Comparison of ENCODE assay signal across 1 cellular context in genomic region chr2:151619337-151619989, GRCh38.
TF ChIP-seq lines count a peak whose summit lies in the region.

No MANE protein-coding gene starts in this region.

TF ChIP-seq in K562, 482 proteins besides CTCF, POLR2A, EP300 and RAD21 (continued from another document and continues in another):
- 0 out of 4 replicates have a peak, but pooled peaks of 1 of the 2 experiments have one; percentile 15 for TF ChIP-seq MNT (conservative IDR thresholded peaks at IDR 0.05)
- no peak for TF ChIP-seq SNAPC5 (CRISPR knock-in tag; IDR thresholded peaks at IDR 0.05)
- no peak for TF ChIP-seq TFAM (CRISPR knock-in tag; conservative IDR thresholded peaks at IDR 0.05)
- peak; percentile 58; the same call in 1 of the 2 replicates for TF ChIP-seq ETV1 (tag; conservative IDR thresholded peaks at IDR 0.05; ENCODE audit: low read depth)
- peak; percentile 77; the same call in 1 of the 2 replicates for TF ChIP-seq ZNF175 (CRISPR knock-in tag; IDR thresholded peaks at IDR 0.05; ENCODE audit: low read depth)
- TF ChIP-seq ZNF24 (IDR thresholded peaks at IDR 0.05), result peak; percentile 52; the same call in 1 of the 2 replicates
- TF ChIP-seq NCOA4 (IDR thresholded peaks at IDR 0.05; ENCODE audit: partially characterized antibody), result no peak
- no peak for TF ChIP-seq ZNF184 (CRISPR knock-in tag; IDR thresholded peaks at IDR 0.05)
- no peak for TF ChIP-seq ZNF277 (CRISPR knock-in tag; IDR thresholded peaks at IDR 0.05; ENCODE audit: borderline replicate concordance)
- TF ChIP-seq ZNF584 (CRISPR knock-in tag; IDR thresholded peaks at IDR 0.05; ENCODE audit: low read depth), result peak; percentile 81; the same call in 1 of the 2 replicates
- no peak for TF ChIP-seq ATF1 (CRISPR knock-in tag; IDR thresholded peaks at IDR 0.05)
- TF ChIP-seq ATF1 (tag; IDR thresholded peaks at IDR 0.05), result peak; percentile 92
- TF ChIP-seq CREBBP (IDR thresholded peaks at IDR 0.05; ENCODE audit: low read depth, low read length), result no peak
- no peak for TF ChIP-seq MBD2 (IDR thresholded peaks at IDR 0.05; ENCODE audit: borderline replicate concordance, low read depth)
- TF ChIP-seq JUN (IDR thresholded peaks at IDR 0.05; ENCODE audit: borderline replicate concordance, low read depth, low read length), result peak; percentile 93
- TF ChIP-seq JUN (CRISPR knock-in tag; IDR thresholded peaks at IDR 0.05; ENCODE audit: borderline replicate concordance), result no peak
- no peak for TF ChIP-seq RERE (CRISPR knock-in tag; IDR thresholded peaks at IDR 0.05; ENCODE audit: borderline replicate concordance)
- no peak for TF ChIP-seq ZNF41 (CRISPR knock-in tag; conservative IDR thresholded peaks at IDR 0.05)
- peak; percentile 70 for TF ChIP-seq MTA3 (IDR thresholded peaks at IDR 0.05; ENCODE audit: borderline replicate concordance)
- TF ChIP-seq RCOR1 (IDR thresholded peaks at IDR 0.05; ENCODE audit: borderline replicate concordance in 1 of 2, low read depth in 2 of 2, low read length in 2 of 2), result peak in 1 of 2 experiments; percentile 72; a peak in 2 of 4 replicates
- TF ChIP-seq NR2C2 (CRISPR knock-in tag; IDR thresholded peaks at IDR 0.05), result 0 out of 2 replicates have a peak, but pooled peaks have one; percentile 15
- peak; percentile 90 for TF ChIP-seq NR2C2 (tag; IDR thresholded peaks at IDR 0.05)
- TF ChIP-seq ZNF384 (IDR thresholded peaks at IDR 0.05; ENCODE audit: low read depth, low read length), result no peak
- TF ChIP-seq SUPT5H (IDR thresholded peaks at IDR 0.05), result no peak
- 0 out of 2 replicates have a peak, but pooled peaks have one; percentile 54 for TF ChIP-seq SMAD4 (CRISPR knock-in tag; conservative IDR thresholded peaks at IDR 0.05)
- TF ChIP-seq CBFB (CRISPR knock-in tag; IDR thresholded peaks at IDR 0.05), result no peak
- no peak for TF ChIP-seq GMEB1 (CRISPR knock-in tag; IDR thresholded peaks at IDR 0.05)
- peak; percentile 63; the same call in 1 of the 2 replicates for TF ChIP-seq CEBPG (CRISPR knock-in tag; IDR thresholded peaks at IDR 0.05)
- TF ChIP-seq CEBPG (tag; conservative IDR thresholded peaks at IDR 0.05 in 1 of 2, IDR thresholded peaks at IDR 0.05 in 1 of 2), result peak in 1 of 2 experiments; percentile 90; a peak in 2 of 4 replicates
- TF ChIP-seq TBL1XR1 (IDR thresholded peaks at IDR 0.05; ENCODE audit: low read length in 2 of 2), result 0 out of 4 replicates have a peak, but pooled peaks of 1 of the 2 experiments have one; percentile 19
- no peak for TF ChIP-seq ZNF507 (tag; conservative IDR thresholded peaks at IDR 0.05)
- TF ChIP-seq HLTF (IDR thresholded peaks at IDR 0.05), result no peak
- peak; percentile 39; the same call in 1 of the 2 replicates for TF ChIP-seq SMARCA4 (IDR thresholded peaks at IDR 0.05)
- peak; percentile 97 for TF ChIP-seq CREM (IDR thresholded peaks at IDR 0.05; ENCODE audit: low read depth)
- no peak for TF ChIP-seq SIN3A (IDR thresholded peaks at IDR 0.05; ENCODE audit: borderline replicate concordance in 2 of 2, control insufficient read depth in 1 of 2, low read depth in 2 of 2, low read length in 2 of 2)
- no peak for TF ChIP-seq HDAC2 (IDR thresholded peaks at IDR 0.05)
- no peak for TF ChIP-seq SIRT6 (IDR thresholded peaks at IDR 0.05; ENCODE audit: low read depth, low read length)
- TF ChIP-seq MLLT1 (IDR thresholded peaks at IDR 0.05), result no peak
- TF ChIP-seq ESRRA (IDR thresholded peaks at IDR 0.05; ENCODE audit: borderline replicate concordance, low read depth), result 0 out of 2 replicates have a peak, but pooled peaks have one; percentile 36
- 0 out of 2 replicates have a peak, but pooled peaks have one; percentile 19 for TF ChIP-seq ZEB2 (IDR thresholded peaks at IDR 0.05)
- TF ChIP-seq FOXK2 (conservative IDR thresholded peaks at IDR 0.05 in 1 of 2, IDR thresholded peaks at IDR 0.05 in 1 of 2; ENCODE audit: low read depth in 2 of 2), result peak; percentile 52 to 53; a peak in 2 of 4 replicates
- peak; percentile 81; the same call in 1 of the 2 replicates for TF ChIP-seq ATF2 (CRISPR knock-in tag; IDR thresholded peaks at IDR 0.05)
- 0 out of 2 replicates have a peak, but pooled peaks have one; percentile 37 for TF ChIP-seq PKNOX1 (IDR thresholded peaks at IDR 0.05)
- TF ChIP-seq ARID1B (IDR thresholded peaks at IDR 0.05), result 0 out of 2 replicates have a peak, but pooled peaks have one; percentile 12
- TF ChIP-seq E2F5 (CRISPR knock-in tag; IDR thresholded peaks at IDR 0.05), result peak; percentile 68; the same call in 1 of the 2 replicates
- TF ChIP-seq RFX5 (IDR thresholded peaks at IDR 0.05; ENCODE audit: low read depth, low read length), result no peak
- TF ChIP-seq ZNF449 (CRISPR knock-in tag; IDR thresholded peaks at IDR 0.05), result no peak
- TF ChIP-seq THAP7 (CRISPR knock-in tag; IDR thresholded peaks at IDR 0.05), result no peak
